1 cellular context compared by ENCODE assay signal in the genomic region with DNA sequence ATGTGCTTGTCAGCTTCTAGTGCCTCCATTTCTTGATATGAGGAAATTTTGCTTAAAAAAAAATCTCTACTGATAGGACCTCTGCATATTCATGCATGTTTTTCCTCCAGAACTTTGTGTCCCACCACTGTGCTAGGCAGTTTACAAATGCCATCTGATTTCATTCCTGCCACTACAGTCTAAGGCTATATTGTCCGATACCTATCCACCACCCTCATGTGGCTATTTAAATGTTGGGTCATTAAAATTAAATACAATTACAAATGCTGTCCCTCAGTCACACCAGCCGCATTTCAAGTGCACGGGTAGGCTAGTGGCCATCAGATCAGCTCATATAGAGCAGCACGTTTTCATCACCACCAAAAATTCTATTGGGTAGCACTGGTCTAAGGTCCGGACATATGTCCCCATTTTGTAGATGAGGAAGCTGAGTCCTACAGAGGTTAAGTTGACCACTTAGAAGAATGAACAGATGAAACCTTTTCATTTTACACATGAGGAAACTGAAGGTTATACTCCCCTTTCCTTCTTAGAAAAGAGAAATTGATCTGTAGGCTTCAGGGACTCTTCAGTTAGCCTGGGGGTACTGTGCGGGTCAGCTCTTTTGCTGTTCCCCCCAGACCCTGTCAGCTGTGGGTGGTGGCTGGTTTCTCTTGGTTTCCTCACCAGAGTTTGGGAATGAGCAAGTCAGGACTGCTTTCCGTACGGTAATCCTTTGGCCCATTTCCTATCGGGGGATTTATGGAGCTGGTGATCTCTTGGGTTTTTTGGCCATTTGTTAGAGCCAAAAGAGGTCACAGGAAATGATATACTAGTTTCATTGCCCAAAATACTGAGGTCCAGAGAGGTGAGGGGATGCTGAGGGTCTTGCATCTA.
TF ChIP-seq lines count a peak whose summit lies in the region.

No MANE protein-coding gene starts in this region.

TF ChIP-seq in K562, 482 proteins besides CTCF, POLR2A, EP300 and RAD21 (continued from another document):
- TF ChIP-seq, protein P1, sequence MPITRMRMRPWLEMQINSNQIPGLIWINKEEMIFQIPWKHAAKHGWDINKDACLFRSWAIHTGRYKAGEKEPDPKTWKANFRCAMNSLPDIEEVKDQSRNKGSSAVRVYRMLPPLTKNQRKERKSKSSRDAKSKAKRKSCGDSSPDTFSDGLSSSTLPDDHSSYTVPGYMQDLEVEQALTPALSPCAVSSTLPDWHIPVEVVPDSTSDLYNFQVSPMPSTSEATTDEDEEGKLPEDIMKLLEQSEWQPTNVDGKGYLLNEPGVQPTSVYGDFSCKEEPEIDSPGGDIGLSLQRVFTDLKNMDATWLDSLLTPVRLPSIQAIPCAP (CRISPR knock-in tag; IDR thresholded peaks at IDR 0.05; ENCODE audit: borderline replicate concordance): no peak
- TF ChIP-seq KDM1A (IDR thresholded peaks at IDR 0.05) (peak in 1 of 2 experiments; percentile 35; a peak in 1 of 4 replicates), ZZZ3 (IDR thresholded peaks at IDR 0.05) (no peak), BCOR (IDR thresholded peaks at IDR 0.05) (peak; percentile 65; the same call in 1 of the 2 replicates), ESRRA (IDR thresholded peaks at IDR 0.05; ENCODE audit: borderline replicate concordance, low read depth) (peak; percentile 41; the same call in 1 of the 2 replicates), ZNF584 (CRISPR knock-in tag; IDR thresholded peaks at IDR 0.05; ENCODE audit: low read depth) (no peak)
- TF ChIP-seq, protein P2, sequence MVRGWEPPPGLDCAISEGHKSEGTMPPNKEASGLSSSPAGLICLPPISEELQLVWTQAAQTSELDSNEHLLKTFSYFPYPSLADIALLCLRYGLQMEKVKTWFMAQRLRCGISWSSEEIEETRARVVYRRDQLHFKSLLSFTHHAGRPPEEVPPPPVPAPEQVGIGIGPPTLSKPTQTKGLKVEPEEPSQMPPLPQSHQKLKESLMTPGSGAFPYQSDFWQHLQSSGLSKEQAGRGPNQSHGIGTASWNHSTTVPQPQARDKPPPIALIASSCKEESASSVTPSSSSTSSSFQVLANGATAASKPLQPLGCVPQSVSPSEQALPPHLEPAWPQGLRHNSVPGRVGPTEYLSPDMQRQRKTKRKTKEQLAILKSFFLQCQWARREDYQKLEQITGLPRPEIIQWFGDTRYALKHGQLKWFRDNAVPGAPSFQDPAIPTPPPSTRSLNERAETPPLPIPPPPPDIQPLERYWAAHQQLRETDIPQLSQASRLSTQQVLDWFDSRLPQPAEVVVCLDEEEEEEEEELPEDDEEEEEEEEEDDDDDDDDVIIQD (CRISPR knock-in tag; IDR thresholded peaks at IDR 0.05): no peak
- TF ChIP-seq, protein P3, sequence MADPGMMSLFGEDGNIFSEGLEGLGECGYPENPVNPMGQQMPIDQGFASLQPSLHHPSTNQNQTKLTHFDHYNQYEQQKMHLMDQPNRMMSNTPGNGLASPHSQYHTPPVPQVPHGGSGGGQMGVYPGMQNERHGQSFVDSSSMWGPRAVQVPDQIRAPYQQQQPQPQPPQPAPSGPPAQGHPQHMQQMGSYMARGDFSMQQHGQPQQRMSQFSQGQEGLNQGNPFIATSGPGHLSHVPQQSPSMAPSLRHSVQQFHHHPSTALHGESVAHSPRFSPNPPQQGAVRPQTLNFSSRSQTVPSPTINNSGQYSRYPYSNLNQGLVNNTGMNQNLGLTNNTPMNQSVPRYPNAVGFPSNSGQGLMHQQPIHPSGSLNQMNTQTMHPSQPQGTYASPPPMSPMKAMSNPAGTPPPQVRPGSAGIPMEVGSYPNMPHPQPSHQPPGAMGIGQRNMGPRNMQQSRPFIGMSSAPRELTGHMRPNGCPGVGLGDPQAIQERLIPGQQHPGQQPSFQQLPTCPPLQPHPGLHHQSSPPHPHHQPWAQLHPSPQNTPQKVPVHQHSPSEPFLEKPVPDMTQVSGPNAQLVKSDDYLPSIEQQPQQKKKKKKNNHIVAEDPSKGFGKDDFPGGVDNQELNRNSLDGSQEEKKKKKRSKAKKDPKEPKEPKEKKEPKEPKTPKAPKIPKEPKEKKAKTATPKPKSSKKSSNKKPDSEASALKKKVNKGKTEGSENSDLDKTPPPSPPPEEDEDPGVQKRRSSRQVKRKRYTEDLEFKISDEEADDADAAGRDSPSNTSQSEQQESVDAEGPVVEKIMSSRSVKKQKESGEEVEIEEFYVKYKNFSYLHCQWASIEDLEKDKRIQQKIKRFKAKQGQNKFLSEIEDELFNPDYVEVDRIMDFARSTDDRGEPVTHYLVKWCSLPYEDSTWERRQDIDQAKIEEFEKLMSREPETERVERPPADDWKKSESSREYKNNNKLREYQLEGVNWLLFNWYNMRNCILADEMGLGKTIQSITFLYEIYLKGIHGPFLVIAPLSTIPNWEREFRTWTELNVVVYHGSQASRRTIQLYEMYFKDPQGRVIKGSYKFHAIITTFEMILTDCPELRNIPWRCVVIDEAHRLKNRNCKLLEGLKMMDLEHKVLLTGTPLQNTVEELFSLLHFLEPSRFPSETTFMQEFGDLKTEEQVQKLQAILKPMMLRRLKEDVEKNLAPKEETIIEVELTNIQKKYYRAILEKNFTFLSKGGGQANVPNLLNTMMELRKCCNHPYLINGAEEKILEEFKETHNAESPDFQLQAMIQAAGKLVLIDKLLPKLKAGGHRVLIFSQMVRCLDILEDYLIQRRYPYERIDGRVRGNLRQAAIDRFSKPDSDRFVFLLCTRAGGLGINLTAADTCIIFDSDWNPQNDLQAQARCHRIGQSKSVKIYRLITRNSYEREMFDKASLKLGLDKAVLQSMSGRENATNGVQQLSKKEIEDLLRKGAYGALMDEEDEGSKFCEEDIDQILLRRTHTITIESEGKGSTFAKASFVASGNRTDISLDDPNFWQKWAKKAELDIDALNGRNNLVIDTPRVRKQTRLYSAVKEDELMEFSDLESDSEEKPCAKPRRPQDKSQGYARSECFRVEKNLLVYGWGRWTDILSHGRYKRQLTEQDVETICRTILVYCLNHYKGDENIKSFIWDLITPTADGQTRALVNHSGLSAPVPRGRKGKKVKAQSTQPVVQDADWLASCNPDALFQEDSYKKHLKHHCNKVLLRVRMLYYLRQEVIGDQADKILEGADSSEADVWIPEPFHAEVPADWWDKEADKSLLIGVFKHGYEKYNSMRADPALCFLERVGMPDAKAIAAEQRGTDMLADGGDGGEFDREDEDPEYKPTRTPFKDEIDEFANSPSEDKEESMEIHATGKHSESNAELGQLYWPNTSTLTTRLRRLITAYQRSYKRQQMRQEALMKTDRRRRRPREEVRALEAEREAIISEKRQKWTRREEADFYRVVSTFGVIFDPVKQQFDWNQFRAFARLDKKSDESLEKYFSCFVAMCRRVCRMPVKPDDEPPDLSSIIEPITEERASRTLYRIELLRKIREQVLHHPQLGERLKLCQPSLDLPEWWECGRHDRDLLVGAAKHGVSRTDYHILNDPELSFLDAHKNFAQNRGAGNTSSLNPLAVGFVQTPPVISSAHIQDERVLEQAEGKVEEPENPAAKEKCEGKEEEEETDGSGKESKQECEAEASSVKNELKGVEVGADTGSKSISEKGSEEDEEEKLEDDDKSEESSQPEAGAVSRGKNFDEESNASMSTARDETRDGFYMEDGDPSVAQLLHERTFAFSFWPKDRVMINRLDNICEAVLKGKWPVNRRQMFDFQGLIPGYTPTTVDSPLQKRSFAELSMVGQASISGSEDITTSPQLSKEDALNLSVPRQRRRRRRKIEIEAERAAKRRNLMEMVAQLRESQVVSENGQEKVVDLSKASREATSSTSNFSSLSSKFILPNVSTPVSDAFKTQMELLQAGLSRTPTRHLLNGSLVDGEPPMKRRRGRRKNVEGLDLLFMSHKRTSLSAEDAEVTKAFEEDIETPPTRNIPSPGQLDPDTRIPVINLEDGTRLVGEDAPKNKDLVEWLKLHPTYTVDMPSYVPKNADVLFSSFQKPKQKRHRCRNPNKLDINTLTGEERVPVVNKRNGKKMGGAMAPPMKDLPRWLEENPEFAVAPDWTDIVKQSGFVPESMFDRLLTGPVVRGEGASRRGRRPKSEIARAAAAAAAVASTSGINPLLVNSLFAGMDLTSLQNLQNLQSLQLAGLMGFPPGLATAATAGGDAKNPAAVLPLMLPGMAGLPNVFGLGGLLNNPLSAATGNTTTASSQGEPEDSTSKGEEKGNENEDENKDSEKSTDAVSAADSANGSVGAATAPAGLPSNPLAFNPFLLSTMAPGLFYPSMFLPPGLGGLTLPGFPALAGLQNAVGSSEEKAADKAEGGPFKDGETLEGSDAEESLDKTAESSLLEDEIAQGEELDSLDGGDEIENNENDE (IDR thresholded peaks at IDR 0.05; ENCODE audit: low read depth, low read length): no peak
- TF ChIP-seq, protein P4, sequence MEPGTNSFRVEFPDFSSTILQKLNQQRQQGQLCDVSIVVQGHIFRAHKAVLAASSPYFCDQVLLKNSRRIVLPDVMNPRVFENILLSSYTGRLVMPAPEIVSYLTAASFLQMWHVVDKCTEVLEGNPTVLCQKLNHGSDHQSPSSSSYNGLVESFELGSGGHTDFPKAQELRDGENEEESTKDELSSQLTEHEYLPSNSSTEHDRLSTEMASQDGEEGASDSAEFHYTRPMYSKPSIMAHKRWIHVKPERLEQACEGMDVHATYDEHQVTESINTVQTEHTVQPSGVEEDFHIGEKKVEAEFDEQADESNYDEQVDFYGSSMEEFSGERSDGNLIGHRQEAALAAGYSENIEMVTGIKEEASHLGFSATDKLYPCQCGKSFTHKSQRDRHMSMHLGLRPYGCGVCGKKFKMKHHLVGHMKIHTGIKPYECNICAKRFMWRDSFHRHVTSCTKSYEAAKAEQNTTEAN (CRISPR knock-in tag; IDR thresholded peaks at IDR 0.05): no peak
- TF ChIP-seq, protein P5, sequence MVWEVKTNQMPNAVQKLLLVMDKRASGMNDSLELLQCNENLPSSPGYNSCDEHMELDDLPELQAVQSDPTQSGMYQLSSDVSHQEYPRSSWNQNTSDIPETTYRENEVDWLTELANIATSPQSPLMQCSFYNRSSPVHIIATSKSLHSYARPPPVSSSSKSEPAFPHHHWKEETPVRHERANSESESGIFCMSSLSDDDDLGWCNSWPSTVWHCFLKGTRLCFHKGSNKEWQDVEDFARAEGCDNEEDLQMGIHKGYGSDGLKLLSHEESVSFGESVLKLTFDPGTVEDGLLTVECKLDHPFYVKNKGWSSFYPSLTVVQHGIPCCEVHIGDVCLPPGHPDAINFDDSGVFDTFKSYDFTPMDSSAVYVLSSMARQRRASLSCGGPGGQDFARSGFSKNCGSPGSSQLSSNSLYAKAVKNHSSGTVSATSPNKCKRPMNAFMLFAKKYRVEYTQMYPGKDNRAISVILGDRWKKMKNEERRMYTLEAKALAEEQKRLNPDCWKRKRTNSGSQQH (CRISPR knock-in tag; IDR thresholded peaks at IDR 0.05): no peak
- TF ChIP-seq, protein P6, sequence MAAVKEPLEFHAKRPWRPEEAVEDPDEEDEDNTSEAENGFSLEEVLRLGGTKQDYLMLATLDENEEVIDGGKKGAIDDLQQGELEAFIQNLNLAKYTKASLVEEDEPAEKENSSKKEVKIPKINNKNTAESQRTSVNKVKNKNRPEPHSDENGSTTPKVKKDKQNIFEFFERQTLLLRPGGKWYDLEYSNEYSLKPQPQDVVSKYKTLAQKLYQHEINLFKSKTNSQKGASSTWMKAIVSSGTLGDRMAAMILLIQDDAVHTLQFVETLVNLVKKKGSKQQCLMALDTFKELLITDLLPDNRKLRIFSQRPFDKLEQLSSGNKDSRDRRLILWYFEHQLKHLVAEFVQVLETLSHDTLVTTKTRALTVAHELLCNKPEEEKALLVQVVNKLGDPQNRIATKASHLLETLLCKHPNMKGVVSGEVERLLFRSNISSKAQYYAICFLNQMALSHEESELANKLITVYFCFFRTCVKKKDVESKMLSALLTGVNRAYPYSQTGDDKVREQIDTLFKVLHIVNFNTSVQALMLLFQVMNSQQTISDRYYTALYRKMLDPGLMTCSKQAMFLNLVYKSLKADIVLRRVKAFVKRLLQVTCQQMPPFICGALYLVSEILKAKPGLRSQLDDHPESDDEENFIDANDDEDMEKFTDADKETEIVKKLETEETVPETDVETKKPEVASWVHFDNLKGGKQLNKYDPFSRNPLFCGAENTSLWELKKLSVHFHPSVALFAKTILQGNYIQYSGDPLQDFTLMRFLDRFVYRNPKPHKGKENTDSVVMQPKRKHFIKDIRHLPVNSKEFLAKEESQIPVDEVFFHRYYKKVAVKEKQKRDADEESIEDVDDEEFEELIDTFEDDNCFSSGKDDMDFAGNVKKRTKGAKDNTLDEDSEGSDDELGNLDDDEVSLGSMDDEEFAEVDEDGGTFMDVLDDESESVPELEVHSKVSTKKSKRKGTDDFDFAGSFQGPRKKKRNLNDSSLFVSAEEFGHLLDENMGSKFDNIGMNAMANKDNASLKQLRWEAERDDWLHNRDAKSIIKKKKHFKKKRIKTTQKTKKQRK (IDR thresholded peaks at IDR 0.05; ENCODE audit: borderline replicate concordance, low read depth, low read length): no peak
- TF ChIP-seq, protein P7, sequence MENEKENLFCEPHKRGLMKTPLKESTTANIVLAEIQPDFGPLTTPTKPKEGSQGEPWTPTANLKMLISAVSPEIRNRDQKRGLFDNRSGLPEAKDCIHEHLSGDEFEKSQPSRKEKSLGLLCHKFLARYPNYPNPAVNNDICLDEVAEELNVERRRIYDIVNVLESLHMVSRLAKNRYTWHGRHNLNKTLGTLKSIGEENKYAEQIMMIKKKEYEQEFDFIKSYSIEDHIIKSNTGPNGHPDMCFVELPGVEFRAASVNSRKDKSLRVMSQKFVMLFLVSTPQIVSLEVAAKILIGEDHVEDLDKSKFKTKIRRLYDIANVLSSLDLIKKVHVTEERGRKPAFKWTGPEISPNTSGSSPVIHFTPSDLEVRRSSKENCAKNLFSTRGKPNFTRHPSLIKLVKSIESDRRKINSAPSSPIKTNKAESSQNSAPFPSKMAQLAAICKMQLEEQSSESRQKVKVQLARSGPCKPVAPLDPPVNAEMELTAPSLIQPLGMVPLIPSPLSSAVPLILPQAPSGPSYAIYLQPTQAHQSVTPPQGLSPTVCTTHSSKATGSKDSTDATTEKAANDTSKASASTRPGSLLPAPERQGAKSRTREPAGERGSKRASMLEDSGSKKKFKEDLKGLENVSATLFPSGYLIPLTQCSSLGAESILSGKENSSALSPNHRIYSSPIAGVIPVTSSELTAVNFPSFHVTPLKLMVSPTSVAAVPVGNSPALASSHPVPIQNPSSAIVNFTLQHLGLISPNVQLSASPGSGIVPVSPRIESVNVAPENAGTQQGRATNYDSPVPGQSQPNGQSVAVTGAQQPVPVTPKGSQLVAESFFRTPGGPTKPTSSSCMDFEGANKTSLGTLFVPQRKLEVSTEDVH (IDR thresholded peaks at IDR 0.05; ENCODE audit: low read depth, partially characterized antibody): no peak
